16 cellular contexts compared by ENCODE assay signal in the genomic region with DNA sequence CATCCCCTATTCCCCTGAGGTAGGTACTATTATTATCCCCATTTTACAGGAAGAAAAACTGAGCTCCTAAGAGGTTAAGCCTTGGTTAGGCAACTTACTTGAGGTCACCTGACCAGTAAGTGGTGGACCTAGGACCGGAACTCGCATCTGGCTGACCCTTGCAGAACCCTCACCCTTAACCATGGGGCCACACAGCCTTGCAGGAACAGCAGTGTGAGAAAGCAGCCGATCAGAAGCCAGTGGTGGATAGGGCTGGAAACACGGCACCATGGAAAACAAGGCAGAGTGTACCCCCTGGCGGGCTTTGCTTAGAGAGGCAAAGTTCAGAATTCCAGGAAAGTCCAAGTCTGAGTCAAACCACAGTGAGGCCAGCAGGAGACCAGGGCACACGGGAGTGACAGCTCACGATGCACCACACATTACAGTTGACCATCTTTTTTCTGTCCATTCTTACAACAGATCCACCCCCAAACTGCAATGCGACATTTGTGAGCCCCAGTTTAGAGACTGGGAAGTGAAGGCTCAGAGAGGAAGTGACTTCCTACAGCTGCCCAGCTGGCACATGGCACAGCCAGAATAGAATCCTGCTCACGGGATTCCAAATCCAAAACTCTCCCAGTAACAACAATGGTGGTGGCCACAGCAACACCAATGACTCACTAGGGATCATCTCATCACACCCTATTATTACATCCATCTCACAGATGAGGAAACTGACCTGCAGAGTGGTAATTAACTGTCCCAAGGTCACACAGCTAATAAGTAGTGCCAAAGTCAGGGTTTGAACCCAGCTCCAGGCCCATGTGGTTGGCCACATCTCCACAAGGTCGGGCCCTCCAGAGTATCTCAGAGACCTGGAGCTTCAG. TPM values are rescaled to one million over a fixed set of nuclear protein-coding genes. Genes with fewer than 3 reads are reported as not detected.
DNase-seq lines count a peak whose midpoint lies in the region; ATAC-seq, FAIRE-seq and TF ChIP-seq lines count a peak whose summit lies in the region.
"Had no signal": no experiment of that assay in that cellular context is flagged by ENCODE, and none has a peak within 500 bp of the region (broad histone marks: within the 10 kb centered on the region; RNA-seq: fewer than 3 reads in every experiment).

No MANE protein-coding gene starts in this region.

- no peaks in the 10 kb centered on the region for H3K9me3 ChIP-seq in A549
- H3K9me3 ChIP-seq in liver (ENCODE audit: control insufficient read depth in 4 of 4, low read length in 3 of 4), result no peaks in the 10 kb centered on the region
- no peaks in the 10 kb centered on the region for H3K9me3 ChIP-seq in gastrocnemius medialis

- H3K27ac ChIP-seq in A549, result peak overlapping the region; percentile 40 to 76; a peak in 4 of 6 replicates
- H3K27ac ChIP-seq in liver (ENCODE audit: low read depth in 1 of 2, low read length in 2 of 2), result peak overlapping the region in 1 of 2 donors; percentile 22
- no peak overlapping the region for H3K27ac ChIP-seq in gastrocnemius medialis
- H3K27ac ChIP-seq: foreskin keratinocyte had no signal

- H3K36me3 Mint-ChIP-seq in chondrocyte (ENCODE audit: low read depth), result peaks cover 29% of the 10 kb centered on the region
- H3K36me3 Mint-ChIP-seq: natural killer cell treated with Interleukin-12 subunit alpha and Interleukin-12 subunit beta and Interleukin-15 and Interleukin-18, amount 100 ng/mL, for 72 hours had no signal

- no peak overlapping the region for H3K4me3 ChIP-seq in A549
- H3K4me3 ChIP-seq in liver (ENCODE audit: low read depth in 1 of 3, low read length in 3 of 3), result no peak overlapping the region
- H3K4me3 ChIP-seq in gastrocnemius medialis, result no peak overlapping the region

- H3K27me3 ChIP-seq in liver (ENCODE audit: control insufficient read depth in 4 of 4, insufficient read depth in 4 of 4, low read length in 3 of 4), result no peaks in the 10 kb centered on the region
- H3K27me3 ChIP-seq in gastrocnemius medialis, result no peaks in the 10 kb centered on the region
- H3K27me3 ChIP-seq: foreskin keratinocyte had no signal

- in situ Hi-C loops in gastrocnemius medialis (cut with MboI; ENCODE audit: low sequenced_read_pairs in 4 of 4), result no loop called here

- no peak for DNase-seq in A549 (ENCODE audit: low read depth in 1 of 2, low spot score in 1 of 2)
- DNase-seq in HuH-7.5 (ENCODE audit: low spot score), result peak; percentile 31
- no peak for DNase-seq in chondrocyte (ENCODE audit: low spot score)
- DNase-seq in gastrocnemius medialis, result no peak
- no peak for DNase-seq in DMS79 (lab: John Stamatoyannopoulos, UW)
- DNase-seq: activated CD8-positive, alpha-beta T cell treated with anti-CD3 and anti-CD28 coated beads for 36 hours; activated gamma-delta T cell; foreskin keratinocyte; NCI-H2171 treated with DMSO at 0.1 percent for 48 hours; T-helper 9 cell had no signal

- TF ChIP-seq CTCF in A549 (IDR thresholded peaks at IDR 0.05) (no peak), chondrocyte (IDR thresholded peaks at IDR 0.05) (peak; percentile 67), liver (IDR thresholded peaks at IDR 0.05; ENCODE audit: low read depth, low read length, missing input control) (no peak), gastrocnemius medialis (IDR thresholded peaks at IDR 0.05 in 4 of 5, conservative IDR thresholded peaks at IDR 0.05 in 1 of 5) (no peak)

- H3K4me1 Mint-ChIP-seq in chondrocyte (ENCODE audit: low read depth), result peaks cover 22% of the 10 kb centered on the region
- H3K4me1 Mint-ChIP-seq: central memory CD8-positive, alpha-beta T cell had no signal

- H3K4me1 ChIP-seq in A549 (peaks cover 76% of the 10 kb centered on the region), liver (ENCODE audit: control insufficient read depth in 4 of 4, insufficient read depth in 4 of 4, low read length in 3 of 4) (peaks cover 6 to 17% (median 16%) of the 10 kb centered on the region in 4 donors), gastrocnemius medialis (peaks cover 8 to 9% of the 10 kb centered on the region in 2 donors)
- H3K4me1 ChIP-seq: foreskin keratinocyte had no signal

- TF ChIP-seq EP300 in A549 (IDR thresholded peaks at IDR 0.05), result no peak

- H3K36me3 ChIP-seq in liver (ENCODE audit: control insufficient read depth in 4 of 4, insufficient read depth in 3 of 4, low read depth in 1 of 4, low read length in 3 of 4) (peaks cover 0 to 21% (median 10%) of the 10 kb centered on the region in 4 donors), gastrocnemius medialis (no peaks in the 10 kb centered on the region)

- H3K27me3 Mint-ChIP-seq in chondrocyte (ENCODE audit: low read depth), result no peaks in the 10 kb centered on the region
- H3K27me3 Mint-ChIP-seq: activated CD8-positive, alpha-beta T cell treated with anti-CD3 and anti-CD28 coated beads for 36 hours; central memory CD8-positive, alpha-beta T cell; natural killer cell treated with Interleukin-12 subunit alpha and Interleukin-12 subunit beta and Interleukin-15 and Interleukin-18, amount 100 ng/mL, for 72 hours; type B pancreatic cell had no signal

- H3K9ac ChIP-seq in liver (ENCODE audit: low read depth in 1 of 2, low read length in 2 of 2), result no peak overlapping the region

- ATAC-seq in A549 (0 out of 6 replicates have a peak, but pooled peaks have one; percentile 4 to 17), GM21529 (IDR thresholded peaks at IDR 0.05; ENCODE audit: unreplicated experiment) (no peak), gastrocnemius medialis (no peak), GM18517 (IDR thresholded peaks at IDR 0.05; ENCODE audit: unreplicated experiment) (no peak)
- ATAC-seq: activated CD8-positive, alpha-beta T cell treated with anti-CD3 and anti-CD28 coated beads for 36 hours; foreskin keratinocyte; natural killer cell treated with Interleukin-12 subunit alpha and Interleukin-12 subunit beta and Interleukin-15 and Interleukin-18, amount 100 ng/mL, for 72 hours had no signal

- TF ChIP-seq RAD21 in A549 (conservative IDR thresholded peaks at IDR 0.05 in 1 of 2, IDR thresholded peaks at IDR 0.05 in 1 of 2) (no peak), liver (IDR thresholded peaks at IDR 0.05) (peak in 1 of 2 donors; percentile 15)

- CTCF ChIA-PET in A549 (lab: Yijun Ruan, JAX), result interaction anchor here (0.8 to 4.1 kb wide), 9 partner anchors 8 to 206 kb away, joined by 3 to 40 read pairs (median 4); no protein-coding TSS in a partner anchor

- POLR2A ChIA-PET in A549 (lab: Yijun Ruan, JAX), result interaction anchor here (1.1 to 1.3 kb wide), 3 partner anchors 13 to 18 kb away, joined by 3 to 6 read pairs (median 5); no protein-coding TSS in a partner anchor

- WGBS in A549 (ENCODE audit: missing lambda C conversion rate), result 89% methylated on average over 10 of the region's 10 CpGs
- 65% methylated on average over 10 of the region's 10 CpGs for WGBS in liver

- peak overlapping the region; percentile 24; the same call in 1 of the 3 replicates for H3K4me2 ChIP-seq in A549

- peak overlapping the region; percentile 69 for H3K27ac Mint-ChIP-seq in chondrocyte (ENCODE audit: unreplicated experiment)
- H3K27ac Mint-ChIP-seq: activated CD8-positive, alpha-beta T cell treated with anti-CD3 and anti-CD28 coated beads for 36 hours; natural killer cell treated with Interleukin-12 subunit alpha and Interleukin-12 subunit beta and Interleukin-15 and Interleukin-18, amount 100 ng/mL, for 72 hours; type B pancreatic cell had no signal

- H3K9me3 Mint-ChIP-seq in chondrocyte (ENCODE audit: low read depth), result no peaks in the 10 kb centered on the region
- H3K9me3 Mint-ChIP-seq: activated CD8-positive, alpha-beta T cell treated with anti-CD3 and anti-CD28 coated beads for 36 hours; central memory CD8-positive, alpha-beta T cell; natural killer cell treated with Interleukin-12 subunit alpha and Interleukin-12 subunit beta and Interleukin-15 and Interleukin-18, amount 100 ng/mL, for 72 hours; type B pancreatic cell had no signal

- H3K4me3 Mint-ChIP-seq in chondrocyte (ENCODE audit: unreplicated experiment), result no peak overlapping the region
- H3K4me3 Mint-ChIP-seq: activated CD8-positive, alpha-beta T cell treated with anti-CD3 and anti-CD28 coated beads for 36 hours; central memory CD8-positive, alpha-beta T cell; natural killer cell treated with Interleukin-12 subunit alpha and Interleukin-12 subunit beta and Interleukin-15 and Interleukin-18, amount 100 ng/mL, for 72 hours; type B pancreatic cell had no signal

- intact Hi-C loops in gastrocnemius medialis (cut with DNase I; ENCODE audit: low total_unique reads), result no loop called here

- TF ChIP-seq POLR2A in A549 (IDR thresholded peaks at IDR 0.05; ENCODE audit: low read length), result no peak
- TF ChIP-seq POLR2A in gastrocnemius medialis (IDR thresholded peaks at IDR 0.05), result no peak

- no peak for FAIRE-seq in A549 (lab: Jason Lieb, UNC)

TF ChIP-seq in A549, 52 proteins besides CTCF, POLR2A, EP300 and RAD21 (continues in another document):
- no peak for TF ChIP-seq ZC3H11A (IDR thresholded peaks at IDR 0.05)

TF ChIP-seq in liver, 16 proteins besides CTCF, POLR2A, EP300 and RAD21 (continues in another document):
- TF ChIP-seq SP1 (IDR thresholded peaks at IDR 0.05) (peak; percentile 18), YY1 (IDR thresholded peaks at IDR 0.05) (no peak), HNF4G (IDR thresholded peaks at IDR 0.05) (no peak), FOXA2 (IDR thresholded peaks at IDR 0.05) (no peak), GABPA (IDR thresholded peaks at IDR 0.05 in 1 of 2, conservative IDR thresholded peaks at IDR 0.05 in 1 of 2) (no peak), RXRA (IDR thresholded peaks at IDR 0.05) (no peak)
- TF ChIP-seq, protein P1, sequence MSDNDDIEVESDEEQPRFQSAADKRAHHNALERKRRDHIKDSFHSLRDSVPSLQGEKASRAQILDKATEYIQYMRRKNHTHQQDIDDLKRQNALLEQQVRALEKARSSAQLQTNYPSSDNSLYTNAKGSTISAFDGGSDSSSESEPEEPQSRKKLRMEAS (IDR thresholded peaks at IDR 0.05), result no peak

RNA-seq across cellular contexts. Expression of a gene that starts 20.3 kb away (rescaled TPM):
- polyA plus RNA-seq in A549 (2011; rRNA removed) (127 and 128 TPM in 2 replicates), A549 (2017; fragmentation: RNase III; extraction: RNeasy Plus Mini Kit Qiagen cat#74134 plus additional on column Dnase treatment) (171 to 180 TPM (median 178 TPM) in 3 replicates), liver (10 to 100 TPM; 16.5 to 32.7 TPM)
- polyA plus RNA-seq in A549 (2012; cell fraction: cytosol; rRNA removed), result 236 and 291 TPM in 2 replicates
- polyA plus RNA-seq in A549 (2012; cell fraction: nucleus; rRNA removed), result 781 and 955 TPM in 2 replicates
- polyA minus RNA-seq in A549 (2011; rRNA and poly(A)+ RNA removed), result 225 and 333 TPM in 2 replicates
- total RNA-seq in chondrocyte (74.4 to 135 TPM (median 75.6 TPM) in 3 replicates), liver (100 to 1,000 TPM in 1 of 2 donors, 10 to 100 TPM in 1; 22.2 to 103 TPM), gastrocnemius medialis (10 to 100 TPM in 1 of 4 donors, 1 to 10 TPM in 3; 2.1 to 12.0 (median 3.2) TPM)

RNA-seq across cellular contexts. Expression of a gene that starts 46.4 kb away (rescaled TPM):
- polyA plus RNA-seq in A549 (2011; rRNA removed), result 18.6 and 21.1 TPM in 2 replicates
- 43.2 and 53.0 TPM in 2 replicates for polyA plus RNA-seq in A549 (2012; cell fraction: cytosol; rRNA removed)
- 124 and 158 TPM in 2 replicates for polyA plus RNA-seq in A549 (2012; cell fraction: nucleus; rRNA removed)
- 18.1 to 21.0 TPM (median 19.1 TPM) in 3 replicates for polyA plus RNA-seq in A549 (2017; fragmentation: RNase III; extraction: RNeasy Plus Mini Kit Qiagen cat#74134 plus additional on column Dnase treatment)
- 14.3 and 22.3 TPM in 2 replicates for polyA minus RNA-seq in A549 (2011; rRNA and poly(A)+ RNA removed)
- total RNA-seq in chondrocyte, result 14.0 to 20.6 TPM (median 14.7 TPM) in 3 replicates
- 10 to 100 TPM in 1 of 2 donors, 1 to 10 TPM in 1; 7.6 to 16.4 TPM for total RNA-seq in liver
- 1 to 10 TPM; 4.5 to 7.4 TPM for polyA plus RNA-seq in liver
- total RNA-seq in gastrocnemius medialis, result 10 to 100 TPM; 10.7 to 18.0 (median 14.2) TPM

Comparison
In these comparisons a context has a peak if more than half of its experiments do, and no peak if none do; other contexts are left out.
1. ATAC-seq: peak in A549 (2 of 2); none in GM21529 (single experiment), gastrocnemius medialis (0 of 2) and GM18517 (single experiment).
2. H3K27ac ChIP-seq: peak in A549 (2 of 2); none in gastrocnemius medialis (0 of 4).